In genomic region chr1:117608213-117608612, GRCh38 we compare ENCODE assay signal across 11 cellular contexts. TPM values are rescaled to one million over a fixed set of nuclear protein-coding genes. Genes with fewer than 3 reads are reported as not detected.
DNase-seq lines count a peak whose midpoint lies in the region; ATAC-seq and TF ChIP-seq lines count a peak whose summit lies in the region.
"Had no signal": no experiment of that assay in that cellular context is flagged by ENCODE, and none has a peak within 500 bp of the region (broad histone marks: within the 10 kb centered on the region; RNA-seq: fewer than 3 reads in every experiment).

No MANE protein-coding gene starts in this region.

- DNase-seq in activated CD4-positive, alpha-beta T cell treated with anti-CD3 and anti-CD28 coated beads, Interleukin-2, amount 10 ng/mL, durations not matched to agents 24 days and 14 days, result no peak
- DNase-seq in activated CD4-positive, alpha-beta T cell treated with anti-CD3 and anti-CD28 coated beads, Interleukin-2, amount 50 U/mL, for 1 hour, result no peak
- no peak for DNase-seq in OCI-LY7 (ENCODE audit: low spot score)
- DNase-seq in stimulated activated effector memory CD8-positive, alpha-beta T cell treated with anti-CD3 and anti-CD28 coated beads, Interleukin-12 subunit alpha, Interleukin-12 subunit beta, amount 100 ng/mL, for 72 hours (ENCODE audit: low spot score in 2 of 2), result no peak
- DNase-seq in nephron progenitor cell, result no peak
- no peak for DNase-seq in midbrain (lab: John Stamatoyannopoulos, UW)
- DNase-seq: NCI-H1105 had no signal

- TF ChIP-seq POLR2A in gastroesophageal sphincter (IDR thresholded peaks at IDR 0.05), result no peak

- H3K4me1 ChIP-seq in OCI-LY7 (ENCODE audit: insufficient read depth, low read length, poor library complexity, severe bottlenecking) (peaks cover 45% of the 10 kb centered on the region), gastroesophageal sphincter (peaks cover 0 to 62% (median 0%) of the 10 kb centered on the region in 3 donors)

- H2AFZ ChIP-seq in OCI-LY7 (ENCODE audit: low read length), result no peak overlapping the region

- peaks cover 20% of the 10 kb centered on the region for H3K36me3 ChIP-seq in OCI-LY7 (ENCODE audit: insufficient read depth, low read length)
- H3K36me3 ChIP-seq in gastroesophageal sphincter, result no peaks in the 10 kb centered on the region
- H3K36me3 ChIP-seq: ascending aorta had no signal

- H3K27ac ChIP-seq in OCI-LY7 (ENCODE audit: low read depth, low read length, poor library complexity, severe bottlenecking), result no peak overlapping the region
- peak overlapping the region in 3 of 4 donors; percentile 24 to 91 (median 27) for H3K27ac ChIP-seq in gastroesophageal sphincter
- H3K27ac ChIP-seq: A549 had no signal

- WGBS in gastroesophageal sphincter (ENCODE audit: low coverage in 1 of 2), 2 donors, result 70 to 100% methylated on average over 1 to 6 of the region's 6 CpGs

- no TSS peak for BruUV-seq in OCI-LY7 (replicated peaks; lab: Mats Ljungman, UMichigan)

- POLR2A ChIA-PET in OCI-LY7 (lab: Charles Lee), result interaction anchor here (0.6 to 15.8 kb wide), 17 partner anchors 11 to 146 kb away, joined by 3 to 281 read pairs (median 5); no protein-coding TSS in a partner anchor

- CTCF ChIA-PET in OCI-LY7 (lab: Charles Lee; ENCODE audit: unreplicated experiment), result interaction anchor here (0.6 to 1.8 kb wide), 3 partner anchors 10 to 25 kb away, joined by 4 to 5 read pairs (median 5); no protein-coding TSS in a partner anchor

- H3K4me1 Mint-ChIP-seq in activated CD4-positive, alpha-beta T cell treated with anti-CD3 and anti-CD28 coated beads, Interleukin-2, amount 10 ng/mL, durations not matched to agents 24 days and 14 days, result peaks cover 56% of the 10 kb centered on the region
- peaks cover 62% of the 10 kb centered on the region for H3K4me1 Mint-ChIP-seq in stimulated activated effector memory CD8-positive, alpha-beta T cell treated with anti-CD3 and anti-CD28 coated beads, Interleukin-12 subunit alpha, Interleukin-12 subunit beta, amount 100 ng/mL, for 72 hours
- H3K4me1 Mint-ChIP-seq in nephron progenitor cell, result peaks cover 37% of the 10 kb centered on the region

- no peak overlapping the region for H3K27ac Mint-ChIP-seq in activated CD4-positive, alpha-beta T cell treated with anti-CD3 and anti-CD28 coated beads, Interleukin-2, amount 10 ng/mL, durations not matched to agents 24 days and 14 days
- H3K27ac Mint-ChIP-seq in stimulated activated effector memory CD8-positive, alpha-beta T cell treated with anti-CD3 and anti-CD28 coated beads, Interleukin-12 subunit alpha, Interleukin-12 subunit beta, amount 100 ng/mL, for 72 hours, result peak overlapping the region; percentile 98
- no peak overlapping the region for H3K27ac Mint-ChIP-seq in nephron progenitor cell

- peak overlapping the region; percentile 90 for H3K4me3 ChIP-seq in OCI-LY7 (ENCODE audit: low read depth, low read length, poor library complexity, severe bottlenecking)
- H3K4me3 ChIP-seq in gastroesophageal sphincter, result no peak overlapping the region
- H3K4me3 ChIP-seq: A549 had no signal

- H3K27me3 ChIP-seq in gastroesophageal sphincter, result no peaks in the 10 kb centered on the region
- H3K27me3 ChIP-seq: ascending aorta had no signal

- peaks cover 63% of the 10 kb centered on the region; the same call in 1 of the 2 replicates for H3K79me2 ChIP-seq in OCI-LY7 (ENCODE audit: insufficient read depth, low read depth, low read length)

- peaks cover 7% of the 10 kb centered on the region; the same call in 1 of the 2 replicates for H4K20me1 ChIP-seq in OCI-LY7 (ENCODE audit: insufficient read depth, low read length)

- peak overlapping the region; percentile 90 for H3K4me3 Mint-ChIP-seq in activated CD4-positive, alpha-beta T cell treated with anti-CD3 and anti-CD28 coated beads, Interleukin-2, amount 10 ng/mL, durations not matched to agents 24 days and 14 days
- H3K4me3 Mint-ChIP-seq in stimulated activated effector memory CD8-positive, alpha-beta T cell treated with anti-CD3 and anti-CD28 coated beads, Interleukin-12 subunit alpha, Interleukin-12 subunit beta, amount 100 ng/mL, for 72 hours, result peak overlapping the region; percentile 97
- no peak overlapping the region for H3K4me3 Mint-ChIP-seq in nephron progenitor cell

- intact Hi-C loops in activated CD4-positive, alpha-beta T cell treated with anti-CD3 and anti-CD28 coated beads, Interleukin-2, amount 10 ng/mL, durations not matched to agents 24 days and 14 days (cut with micrococcal nuclease), result loop anchor here (5.0 to 10.0 kb wide), 4 partner anchors 144 to 1103 kb away; partner anchors contain the start of gene MAN1A2
- intact Hi-C loops in OCI-LY7 (cut with micrococcal nuclease; ENCODE audit: unreplicated experiment), result loop anchor here (5.0 kb wide), 1 partner anchor 149 kb away; no protein-coding TSS in a partner anchor

- TF ChIP-seq CTCF in OCI-LY7 (conservative IDR thresholded peaks at IDR 0.05; ENCODE audit: low read length) (no peak), gastroesophageal sphincter (IDR thresholded peaks at IDR 0.05) (no peak), nephron progenitor cell (IDR thresholded peaks at IDR 0.05) (no peak)

- no peaks in the 10 kb centered on the region for H3K9me3 Mint-ChIP-seq in activated CD4-positive, alpha-beta T cell treated with anti-CD3 and anti-CD28 coated beads, Interleukin-2, amount 10 ng/mL, durations not matched to agents 24 days and 14 days
- H3K9me3 Mint-ChIP-seq in stimulated activated effector memory CD8-positive, alpha-beta T cell treated with anti-CD3 and anti-CD28 coated beads, Interleukin-12 subunit alpha, Interleukin-12 subunit beta, amount 100 ng/mL, for 72 hours, result no peaks in the 10 kb centered on the region
- H3K9me3 Mint-ChIP-seq in nephron progenitor cell, result no peaks in the 10 kb centered on the region

- no peaks in the 10 kb centered on the region for H3K9me2 ChIP-seq in OCI-LY7 (ENCODE audit: insufficient read depth, low read length)

- H3K9me3 ChIP-seq in OCI-LY7 (ENCODE audit: low read length), result no peaks in the 10 kb centered on the region
- H3K9me3 ChIP-seq in gastroesophageal sphincter, result no peaks in the 10 kb centered on the region
- H3K9me3 ChIP-seq: A549, ascending aorta had no signal

- peaks cover 25% of the 10 kb centered on the region for H3K27me3 Mint-ChIP-seq in activated CD4-positive, alpha-beta T cell treated with anti-CD3 and anti-CD28 coated beads, Interleukin-2, amount 10 ng/mL, durations not matched to agents 24 days and 14 days
- H3K27me3 Mint-ChIP-seq in nephron progenitor cell (ENCODE audit: low read depth, poor library complexity), result peaks cover 48% of the 10 kb centered on the region

- H3K36me3 Mint-ChIP-seq in activated CD4-positive, alpha-beta T cell treated with anti-CD3 and anti-CD28 coated beads, Interleukin-2, amount 10 ng/mL, durations not matched to agents 24 days and 14 days (ENCODE audit: low read depth), result peaks cover 26% of the 10 kb centered on the region
- H3K36me3 Mint-ChIP-seq in stimulated activated effector memory CD8-positive, alpha-beta T cell treated with anti-CD3 and anti-CD28 coated beads, Interleukin-12 subunit alpha, Interleukin-12 subunit beta, amount 100 ng/mL, for 72 hours, result peaks cover 82% of the 10 kb centered on the region
- H3K36me3 Mint-ChIP-seq in nephron progenitor cell (ENCODE audit: low read depth), result no peaks in the 10 kb centered on the region

- peak overlapping the region; percentile 88 for H3K4me2 ChIP-seq in OCI-LY7 (ENCODE audit: low read length)
- H3K4me2 ChIP-seq: A549 had no signal

- TF ChIP-seq EP300 in gastroesophageal sphincter (IDR thresholded peaks at IDR 0.05), result no peak

- ATAC-seq in gastroesophageal sphincter (no peak), GM18498 (IDR thresholded peaks at IDR 0.05; ENCODE audit: unreplicated experiment) (no peak)
- no peak for ATAC-seq in stimulated activated effector memory CD8-positive, alpha-beta T cell treated with anti-CD3 and anti-CD28 coated beads, Interleukin-12 subunit alpha, Interleukin-12 subunit beta, amount 100 ng/mL, for 72 hours
- ATAC-seq: A549 had no signal

RNA-seq across cellular contexts. Expression of gene TENT5C, which starts 2.4 kb away (rescaled TPM):
- 3.1 and 3.5 TPM in 2 replicates for total RNA-seq in activated CD4-positive, alpha-beta T cell treated with anti-CD3 and anti-CD28 coated beads, Interleukin-2, amount 10 ng/mL, durations not matched to agents 24 days and 14 days
- total RNA-seq in OCI-LY7 (2014; rRNA removed; shearing (Covaris generic)), result 11.6 and 13.3 TPM in 2 replicates
- total RNA-seq in OCI-LY7 (2022) (26.5 and 31.1 TPM in 2 replicates), gastroesophageal sphincter (1 to 10 TPM; 1.5 to 6.1 (median 3.2) TPM)
